Comparison of ENCODE assay signal across 1 cellular context in genomic region chr15:98903377-98904018, GRCh38.
TF ChIP-seq lines count a peak whose summit lies in the region.

No MANE protein-coding gene starts in this region.

TF ChIP-seq in GM12878, 131 proteins besides CTCF, POLR2A, EP300 and RAD21 (continued from another document and continues in another):
- TF ChIP-seq ZNF274 (IDR thresholded peaks at IDR 0.05; ENCODE audit: insufficient read depth, insufficient read length) (no peak), BACH1 (IDR thresholded peaks at IDR 0.05; ENCODE audit: borderline replicate concordance) (no peak), SRF (IDR thresholded peaks at IDR 0.05; ENCODE audit: low read depth in 2 of 2, low read length in 2 of 2) (no peak), NR2F1 (conservative IDR thresholded peaks at IDR 0.05) (0 out of 2 replicates have a peak, but pooled peaks have one; percentile 25), KLF5 (IDR thresholded peaks at IDR 0.05; ENCODE audit: partially characterized antibody) (no peak), TBL1XR1 (IDR thresholded peaks at IDR 0.05; ENCODE audit: low read depth, low read length) (no peak), YY1 (IDR thresholded peaks at IDR 0.05; ENCODE audit: low read depth, low read length) (0 out of 2 replicates have a peak, but pooled peaks have one; percentile 22), ZNF687 (IDR thresholded peaks at IDR 0.05) (no peak), IKZF2 (IDR thresholded peaks at IDR 0.05) (peak; percentile 47 to 50; a peak in 2 of 4 replicates), JUND (IDR thresholded peaks at IDR 0.05; ENCODE audit: low read depth, low read length) (no peak), USF1 (IDR thresholded peaks at IDR 0.05; ENCODE audit: borderline replicate concordance, extremely low read length, insufficient read depth, low read depth, low read length) (no peak), BCL3 (IDR thresholded peaks at IDR 0.05; ENCODE audit: borderline replicate concordance, insufficient read depth, low read depth, low read length, poor library complexity, severe bottlenecking) (no peak), STAT3 (IDR thresholded peaks at IDR 0.05; ENCODE audit: low read depth, low read length) (no peak), ZNF384 (IDR thresholded peaks at IDR 0.05; ENCODE audit: borderline replicate concordance, low read depth, low read length) (no peak), NRF1 (conservative IDR thresholded peaks at IDR 0.05; ENCODE audit: low read depth, low read length) (no peak), ZZZ3 (IDR thresholded peaks at IDR 0.05; ENCODE audit: control insufficient read depth, insufficient read length, low read depth) (no peak), ZBTB40 (IDR thresholded peaks at IDR 0.05; ENCODE audit: borderline replicate concordance) (no peak), TCF7 (IDR thresholded peaks at IDR 0.05; ENCODE audit: borderline replicate concordance) (no peak), MXI1 (IDR thresholded peaks at IDR 0.05; ENCODE audit: low read depth, low read length) (no peak), HSF1 (IDR thresholded peaks at IDR 0.05; ENCODE audit: low read depth, low read length) (no peak), RFX5 (IDR thresholded peaks at IDR 0.05; ENCODE audit: low read depth, low read length) (no peak), CBFB (IDR thresholded peaks at IDR 0.05; ENCODE audit: low read depth) (no peak), GATAD2B (conservative IDR thresholded peaks at IDR 0.05; ENCODE audit: low read depth) (no peak), SREBF2 (IDR thresholded peaks at IDR 0.05; ENCODE audit: low read length) (no peak), ATF7 (IDR thresholded peaks at IDR 0.05; ENCODE audit: low read depth) (no peak), CBX3 (IDR thresholded peaks at IDR 0.05; ENCODE audit: borderline replicate concordance, low read depth) (no peak), DPF2 (IDR thresholded peaks at IDR 0.05) (peak; percentile 47; the same call in 1 of the 2 replicates), PKNOX1 (IDR thresholded peaks at IDR 0.05) (no peak), SREBF1 (IDR thresholded peaks at IDR 0.05; ENCODE audit: low read length) (no peak), JUNB (IDR thresholded peaks at IDR 0.05) (peak; percentile 59), ESRRA (IDR thresholded peaks at IDR 0.05; ENCODE audit: low read length) (no peak), HDAC6 (IDR thresholded peaks at IDR 0.05; ENCODE audit: unreplicated experiment) (no peak), KAT2A (conservative IDR thresholded peaks at IDR 0.05; ENCODE audit: control insufficient read depth, low read depth, low read length) (no peak), SPI1 (IDR thresholded peaks at IDR 0.05; ENCODE audit: borderline replicate concordance, insufficient read depth, low read depth, low read length) (no peak), ZSCAN29 (IDR thresholded peaks at IDR 0.05) (no peak), HCFC1 (IDR thresholded peaks at IDR 0.05; ENCODE audit: low read length) (no peak)
- TF ChIP-seq, protein P1, sequence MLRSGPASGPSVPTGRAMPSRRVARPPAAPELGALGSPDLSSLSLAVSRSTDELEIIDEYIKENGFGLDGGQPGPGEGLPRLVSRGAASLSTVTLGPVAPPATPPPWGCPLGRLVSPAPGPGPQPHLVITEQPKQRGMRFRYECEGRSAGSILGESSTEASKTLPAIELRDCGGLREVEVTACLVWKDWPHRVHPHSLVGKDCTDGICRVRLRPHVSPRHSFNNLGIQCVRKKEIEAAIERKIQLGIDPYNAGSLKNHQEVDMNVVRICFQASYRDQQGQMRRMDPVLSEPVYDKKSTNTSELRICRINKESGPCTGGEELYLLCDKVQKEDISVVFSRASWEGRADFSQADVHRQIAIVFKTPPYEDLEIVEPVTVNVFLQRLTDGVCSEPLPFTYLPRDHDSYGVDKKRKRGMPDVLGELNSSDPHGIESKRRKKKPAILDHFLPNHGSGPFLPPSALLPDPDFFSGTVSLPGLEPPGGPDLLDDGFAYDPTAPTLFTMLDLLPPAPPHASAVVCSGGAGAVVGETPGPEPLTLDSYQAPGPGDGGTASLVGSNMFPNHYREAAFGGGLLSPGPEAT (IDR thresholded peaks at IDR 0.05; ENCODE audit: low read depth) = no peak
- TF ChIP-seq, protein P2, sequence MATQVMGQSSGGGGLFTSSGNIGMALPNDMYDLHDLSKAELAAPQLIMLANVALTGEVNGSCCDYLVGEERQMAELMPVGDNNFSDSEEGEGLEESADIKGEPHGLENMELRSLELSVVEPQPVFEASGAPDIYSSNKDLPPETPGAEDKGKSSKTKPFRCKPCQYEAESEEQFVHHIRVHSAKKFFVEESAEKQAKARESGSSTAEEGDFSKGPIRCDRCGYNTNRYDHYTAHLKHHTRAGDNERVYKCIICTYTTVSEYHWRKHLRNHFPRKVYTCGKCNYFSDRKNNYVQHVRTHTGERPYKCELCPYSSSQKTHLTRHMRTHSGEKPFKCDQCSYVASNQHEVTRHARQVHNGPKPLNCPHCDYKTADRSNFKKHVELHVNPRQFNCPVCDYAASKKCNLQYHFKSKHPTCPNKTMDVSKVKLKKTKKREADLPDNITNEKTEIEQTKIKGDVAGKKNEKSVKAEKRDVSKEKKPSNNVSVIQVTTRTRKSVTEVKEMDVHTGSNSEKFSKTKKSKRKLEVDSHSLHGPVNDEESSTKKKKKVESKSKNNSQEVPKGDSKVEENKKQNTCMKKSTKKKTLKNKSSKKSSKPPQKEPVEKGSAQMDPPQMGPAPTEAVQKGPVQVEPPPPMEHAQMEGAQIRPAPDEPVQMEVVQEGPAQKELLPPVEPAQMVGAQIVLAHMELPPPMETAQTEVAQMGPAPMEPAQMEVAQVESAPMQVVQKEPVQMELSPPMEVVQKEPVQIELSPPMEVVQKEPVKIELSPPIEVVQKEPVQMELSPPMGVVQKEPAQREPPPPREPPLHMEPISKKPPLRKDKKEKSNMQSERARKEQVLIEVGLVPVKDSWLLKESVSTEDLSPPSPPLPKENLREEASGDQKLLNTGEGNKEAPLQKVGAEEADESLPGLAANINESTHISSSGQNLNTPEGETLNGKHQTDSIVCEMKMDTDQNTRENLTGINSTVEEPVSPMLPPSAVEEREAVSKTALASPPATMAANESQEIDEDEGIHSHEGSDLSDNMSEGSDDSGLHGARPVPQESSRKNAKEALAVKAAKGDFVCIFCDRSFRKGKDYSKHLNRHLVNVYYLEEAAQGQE (IDR thresholded peaks at IDR 0.05; ENCODE audit: low read depth, low read length) = no peak
